1 cellular context compared by ENCODE assay signal in genomic region chr2:60446413-60447358, GRCh38.
TF ChIP-seq lines count a peak whose summit lies in the region.

No MANE protein-coding gene starts in this region.

TF ChIP-seq in GM12878, 131 proteins besides CTCF, POLR2A, EP300 and RAD21 (continued from another document and continues in another):
- TF ChIP-seq, protein P1, sequence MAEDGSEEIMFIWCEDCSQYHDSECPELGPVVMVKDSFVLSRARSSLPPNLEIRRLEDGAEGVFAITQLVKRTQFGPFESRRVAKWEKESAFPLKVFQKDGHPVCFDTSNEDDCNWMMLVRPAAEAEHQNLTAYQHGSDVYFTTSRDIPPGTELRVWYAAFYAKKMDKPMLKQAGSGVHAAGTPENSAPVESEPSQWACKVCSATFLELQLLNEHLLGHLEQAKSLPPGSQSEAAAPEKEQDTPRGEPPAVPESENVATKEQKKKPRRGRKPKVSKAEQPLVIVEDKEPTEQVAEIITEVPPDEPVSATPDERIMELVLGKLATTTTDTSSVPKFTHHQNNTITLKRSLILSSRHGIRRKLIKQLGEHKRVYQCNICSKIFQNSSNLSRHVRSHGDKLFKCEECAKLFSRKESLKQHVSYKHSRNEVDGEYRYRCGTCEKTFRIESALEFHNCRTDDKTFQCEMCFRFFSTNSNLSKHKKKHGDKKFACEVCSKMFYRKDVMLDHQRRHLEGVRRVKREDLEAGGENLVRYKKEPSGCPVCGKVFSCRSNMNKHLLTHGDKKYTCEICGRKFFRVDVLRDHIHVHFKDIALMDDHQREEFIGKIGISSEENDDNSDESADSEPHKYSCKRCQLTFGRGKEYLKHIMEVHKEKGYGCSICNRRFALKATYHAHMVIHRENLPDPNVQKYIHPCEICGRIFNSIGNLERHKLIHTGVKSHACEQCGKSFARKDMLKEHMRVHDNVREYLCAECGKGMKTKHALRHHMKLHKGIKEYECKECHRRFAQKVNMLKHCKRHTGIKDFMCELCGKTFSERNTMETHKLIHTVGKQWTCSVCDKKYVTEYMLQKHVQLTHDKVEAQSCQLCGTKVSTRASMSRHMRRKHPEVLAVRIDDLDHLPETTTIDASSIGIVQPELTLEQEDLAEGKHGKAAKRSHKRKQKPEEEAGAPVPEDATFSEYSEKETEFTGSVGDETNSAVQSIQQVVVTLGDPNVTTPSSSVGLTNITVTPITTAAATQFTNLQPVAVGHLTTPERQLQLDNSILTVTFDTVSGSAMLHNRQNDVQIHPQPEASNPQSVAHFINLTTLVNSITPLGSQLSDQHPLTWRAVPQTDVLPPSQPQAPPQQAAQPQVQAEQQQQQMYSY (CRISPR knock-in tag; IDR thresholded peaks at IDR 0.05), result no peak
- TF ChIP-seq, protein P2, sequence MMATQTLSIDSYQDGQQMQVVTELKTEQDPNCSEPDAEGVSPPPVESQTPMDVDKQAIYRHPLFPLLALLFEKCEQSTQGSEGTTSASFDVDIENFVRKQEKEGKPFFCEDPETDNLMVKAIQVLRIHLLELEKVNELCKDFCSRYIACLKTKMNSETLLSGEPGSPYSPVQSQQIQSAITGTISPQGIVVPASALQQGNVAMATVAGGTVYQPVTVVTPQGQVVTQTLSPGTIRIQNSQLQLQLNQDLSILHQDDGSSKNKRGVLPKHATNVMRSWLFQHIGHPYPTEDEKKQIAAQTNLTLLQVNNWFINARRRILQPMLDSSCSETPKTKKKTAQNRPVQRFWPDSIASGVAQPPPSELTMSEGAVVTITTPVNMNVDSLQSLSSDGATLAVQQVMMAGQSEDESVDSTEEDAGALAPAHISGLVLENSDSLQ (IDR thresholded peaks at IDR 0.05), result peak; percentile 59
- TF ChIP-seq FOXM1 (IDR thresholded peaks at IDR 0.05; ENCODE audit: low read depth, low read length) (peak; percentile 28; the same call in 1 of the 2 replicates), POU2F2 (IDR thresholded peaks at IDR 0.05; ENCODE audit: borderline replicate concordance, low read depth, low read length) (peak; percentile 96), JUND (IDR thresholded peaks at IDR 0.05; ENCODE audit: low read depth, low read length) (no peak), MEF2A (IDR thresholded peaks at IDR 0.05; ENCODE audit: insufficient read depth, low read depth, low read length) (peak; percentile 87), CBFB (IDR thresholded peaks at IDR 0.05; ENCODE audit: low read depth) (peak; percentile 48), NRF1 (conservative IDR thresholded peaks at IDR 0.05; ENCODE audit: low read depth, low read length) (no peak), MTA3 (IDR thresholded peaks at IDR 0.05; ENCODE audit: borderline replicate concordance, low read length) (no peak; the same call in 1 of the 2 replicates), FOS (IDR thresholded peaks at IDR 0.05; ENCODE audit: borderline replicate concordance, extremely low read depth, insufficient read length) (no peak), SP1 (IDR thresholded peaks at IDR 0.05; ENCODE audit: low read depth, low read length) (peak; percentile 12), CREB1 (IDR thresholded peaks at IDR 0.05; ENCODE audit: low read depth) (0 out of 2 replicates have a peak, but pooled peaks have one; percentile 25), BCL11A (IDR thresholded peaks at IDR 0.05; ENCODE audit: low read depth, low read length) (peak; percentile 9; the same call in 1 of the 2 replicates), SUPT20H (IDR thresholded peaks at IDR 0.05; ENCODE audit: borderline replicate concordance, control insufficient read depth, low read depth, low read length) (no peak), ZNF384 (IDR thresholded peaks at IDR 0.05; ENCODE audit: borderline replicate concordance, low read depth, low read length) (no peak), RAD51 (IDR thresholded peaks at IDR 0.05) (no peak), ZNF687 (IDR thresholded peaks at IDR 0.05) (no peak), NR2F1 (conservative IDR thresholded peaks at IDR 0.05) (no peak), BCL3 (IDR thresholded peaks at IDR 0.05; ENCODE audit: borderline replicate concordance, insufficient read depth, low read depth, low read length, poor library complexity, severe bottlenecking) (no peak), ATF7 (IDR thresholded peaks at IDR 0.05; ENCODE audit: low read depth) (0 out of 2 replicates have a peak, but pooled peaks have one; percentile 35), YBX1 (IDR thresholded peaks at IDR 0.05) (no peak), SRF (IDR thresholded peaks at IDR 0.05; ENCODE audit: low read depth in 2 of 2, low read length in 2 of 2) (no peak), USF2 (IDR thresholded peaks at IDR 0.05; ENCODE audit: borderline replicate concordance, low read depth, low read length) (no peak), NR2C1 (IDR thresholded peaks at IDR 0.05) (no peak), PAX5 (IDR thresholded peaks at IDR 0.05; ENCODE audit: borderline replicate concordance, low read depth, low read length) (no peak), ATF2 (IDR thresholded peaks at IDR 0.05; ENCODE audit: low read length) (peak; percentile 59), MAX (IDR thresholded peaks at IDR 0.05; ENCODE audit: low read depth, low read length) (no peak), SMARCA5 (IDR thresholded peaks at IDR 0.05) (no peak), SMC3 (IDR thresholded peaks at IDR 0.05; ENCODE audit: borderline replicate concordance, low read length) (no peak), EGR1 (IDR thresholded peaks at IDR 0.05; ENCODE audit: borderline replicate concordance in 1 of 2, low read depth in 2 of 2, low read length in 2 of 2) (no peak), CHD2 (IDR thresholded peaks at IDR 0.05; ENCODE audit: borderline replicate concordance, low read depth, low read length) (no peak), IKZF2 (IDR thresholded peaks at IDR 0.05) (peak in 1 of 2 experiments; percentile 55; a peak in 2 of 4 replicates), PML (IDR thresholded peaks at IDR 0.05; ENCODE audit: low read length) (peak; percentile 76; the same call in 1 of the 2 replicates), SUZ12 (IDR thresholded peaks at IDR 0.05; ENCODE audit: unreplicated experiment) (no peak), NFXL1 (IDR thresholded peaks at IDR 0.05; ENCODE audit: borderline replicate concordance) (no peak), NFIC (IDR thresholded peaks at IDR 0.05; ENCODE audit: low read depth, low read length) (peak; percentile 69), ZNF217 (IDR thresholded peaks at IDR 0.05) (no peak), GABPA (IDR thresholded peaks at IDR 0.05; ENCODE audit: low read depth) (no peak), CREM (IDR thresholded peaks at IDR 0.05; ENCODE audit: low read depth) (peak; percentile 23; the same call in 1 of the 2 replicates)
- TF ChIP-seq, protein P3, sequence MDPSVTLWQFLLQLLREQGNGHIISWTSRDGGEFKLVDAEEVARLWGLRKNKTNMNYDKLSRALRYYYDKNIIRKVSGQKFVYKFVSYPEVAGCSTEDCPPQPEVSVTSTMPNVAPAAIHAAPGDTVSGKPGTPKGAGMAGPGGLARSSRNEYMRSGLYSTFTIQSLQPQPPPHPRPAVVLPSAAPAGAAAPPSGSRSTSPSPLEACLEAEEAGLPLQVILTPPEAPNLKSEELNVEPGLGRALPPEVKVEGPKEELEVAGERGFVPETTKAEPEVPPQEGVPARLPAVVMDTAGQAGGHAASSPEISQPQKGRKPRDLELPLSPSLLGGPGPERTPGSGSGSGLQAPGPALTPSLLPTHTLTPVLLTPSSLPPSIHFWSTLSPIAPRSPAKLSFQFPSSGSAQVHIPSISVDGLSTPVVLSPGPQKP (IDR thresholded peaks at IDR 0.05; ENCODE audit: low read depth, low read length), result no peak
- TF ChIP-seq, protein P4, sequence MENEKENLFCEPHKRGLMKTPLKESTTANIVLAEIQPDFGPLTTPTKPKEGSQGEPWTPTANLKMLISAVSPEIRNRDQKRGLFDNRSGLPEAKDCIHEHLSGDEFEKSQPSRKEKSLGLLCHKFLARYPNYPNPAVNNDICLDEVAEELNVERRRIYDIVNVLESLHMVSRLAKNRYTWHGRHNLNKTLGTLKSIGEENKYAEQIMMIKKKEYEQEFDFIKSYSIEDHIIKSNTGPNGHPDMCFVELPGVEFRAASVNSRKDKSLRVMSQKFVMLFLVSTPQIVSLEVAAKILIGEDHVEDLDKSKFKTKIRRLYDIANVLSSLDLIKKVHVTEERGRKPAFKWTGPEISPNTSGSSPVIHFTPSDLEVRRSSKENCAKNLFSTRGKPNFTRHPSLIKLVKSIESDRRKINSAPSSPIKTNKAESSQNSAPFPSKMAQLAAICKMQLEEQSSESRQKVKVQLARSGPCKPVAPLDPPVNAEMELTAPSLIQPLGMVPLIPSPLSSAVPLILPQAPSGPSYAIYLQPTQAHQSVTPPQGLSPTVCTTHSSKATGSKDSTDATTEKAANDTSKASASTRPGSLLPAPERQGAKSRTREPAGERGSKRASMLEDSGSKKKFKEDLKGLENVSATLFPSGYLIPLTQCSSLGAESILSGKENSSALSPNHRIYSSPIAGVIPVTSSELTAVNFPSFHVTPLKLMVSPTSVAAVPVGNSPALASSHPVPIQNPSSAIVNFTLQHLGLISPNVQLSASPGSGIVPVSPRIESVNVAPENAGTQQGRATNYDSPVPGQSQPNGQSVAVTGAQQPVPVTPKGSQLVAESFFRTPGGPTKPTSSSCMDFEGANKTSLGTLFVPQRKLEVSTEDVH (IDR thresholded peaks at IDR 0.05; ENCODE audit: low read depth, partially characterized antibody), result no peak
- TF ChIP-seq, protein P5, sequence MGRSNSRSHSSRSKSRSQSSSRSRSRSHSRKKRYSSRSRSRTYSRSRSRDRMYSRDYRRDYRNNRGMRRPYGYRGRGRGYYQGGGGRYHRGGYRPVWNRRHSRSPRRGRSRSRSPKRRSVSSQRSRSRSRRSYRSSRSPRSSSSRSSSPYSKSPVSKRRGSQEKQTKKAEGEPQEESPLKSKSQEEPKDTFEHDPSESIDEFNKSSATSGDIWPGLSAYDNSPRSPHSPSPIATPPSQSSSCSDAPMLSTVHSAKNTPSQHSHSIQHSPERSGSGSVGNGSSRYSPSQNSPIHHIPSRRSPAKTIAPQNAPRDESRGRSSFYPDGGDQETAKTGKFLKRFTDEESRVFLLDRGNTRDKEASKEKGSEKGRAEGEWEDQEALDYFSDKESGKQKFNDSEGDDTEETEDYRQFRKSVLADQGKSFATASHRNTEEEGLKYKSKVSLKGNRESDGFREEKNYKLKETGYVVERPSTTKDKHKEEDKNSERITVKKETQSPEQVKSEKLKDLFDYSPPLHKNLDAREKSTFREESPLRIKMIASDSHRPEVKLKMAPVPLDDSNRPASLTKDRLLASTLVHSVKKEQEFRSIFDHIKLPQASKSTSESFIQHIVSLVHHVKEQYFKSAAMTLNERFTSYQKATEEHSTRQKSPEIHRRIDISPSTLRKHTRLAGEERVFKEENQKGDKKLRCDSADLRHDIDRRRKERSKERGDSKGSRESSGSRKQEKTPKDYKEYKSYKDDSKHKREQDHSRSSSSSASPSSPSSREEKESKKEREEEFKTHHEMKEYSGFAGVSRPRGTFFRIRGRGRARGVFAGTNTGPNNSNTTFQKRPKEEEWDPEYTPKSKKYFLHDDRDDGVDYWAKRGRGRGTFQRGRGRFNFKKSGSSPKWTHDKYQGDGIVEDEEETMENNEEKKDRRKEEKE (IDR thresholded peaks at IDR 0.05), result no peak
